9 cellular contexts compared by ENCODE assay signal in genomic region chr11:60389279-60389910, GRCh38. TPM values are rescaled to one million over a fixed set of nuclear protein-coding genes. Genes with fewer than 3 reads are reported as not detected.
DNase-seq lines count a peak whose midpoint lies in the region; ATAC-seq, FAIRE-seq and TF ChIP-seq lines count a peak whose summit lies in the region.
"Had no signal": no experiment of that assay in that cellular context is flagged by ENCODE, and none has a peak within 500 bp of the region (broad histone marks: within the 10 kb centered on the region; RNA-seq: fewer than 3 reads in every experiment).

No MANE protein-coding gene starts in this region.

- peak; percentile 93 for ATAC-seq in GM18858 (IDR thresholded peaks at IDR 0.05; ENCODE audit: unreplicated experiment)
- peak; percentile 95 for ATAC-seq in GM21825 (IDR thresholded peaks at IDR 0.05; ENCODE audit: unreplicated experiment)
- ATAC-seq in left lung, result peak; percentile 76

- no peak overlapping the region for H3K4me3 ChIP-seq in HL-60 (replicated peaks; ENCODE audit: insufficient read depth, low read length)
- H3K4me3 ChIP-seq in left lung, result no peak overlapping the region

- H3K27me3 ChIP-seq in HL-60 (ENCODE audit: insufficient read depth, poor library complexity, severe bottlenecking), result no peaks in the 10 kb centered on the region
- no peaks in the 10 kb centered on the region for H3K27me3 ChIP-seq in left lung

- intact Hi-C loops in left lung (cut with DNase I), result no loop called here

- H3K27ac ChIP-seq in HL-60 (replicated peaks) (peak overlapping the region; percentile 74), left lung (peak overlapping the region in 1 of 2 donors; percentile 64)

- DNase-seq in HL-60 (ENCODE audit: low read depth in 1 of 2, low spot score in 1 of 2) (peak; percentile 66 to 71), left lung (no peak), hippocampal formation (lab: John Stamatoyannopoulos, UW) (no peak), middle frontal gyrus (ENCODE audit: extremely low spot score, low spot score) (no peak), frontal cortex (ENCODE audit: low spot score in 2 of 2) (no peak), AG20443 (ENCODE audit: low spot score) (no peak)

- H3K36me3 ChIP-seq in left lung, result peaks cover 0 to 27% of the 10 kb centered on the region in 2 donors

- no peaks in the 10 kb centered on the region for H3K9me3 ChIP-seq in left lung

- no peak for FAIRE-seq in frontal cortex (lab: Jason Lieb, UNC)

- no peak for TF ChIP-seq CTCF in HL-60 (IDR thresholded peaks at IDR 0.05; ENCODE audit: insufficient read depth, low read length)
- no peak for TF ChIP-seq CTCF in left lung (IDR thresholded peaks at IDR 0.05)

- H3K4me1 ChIP-seq in left lung, result peaks cover 0 to 37% of the 10 kb centered on the region in 2 donors

RNA-seq across cellular contexts. Expression of gene MS4A14, which starts 6.9 kb away (rescaled TPM):
- total RNA-seq in left lung (1 to 10 TPM; 3.7 to 4.1 TPM), frontal cortex (not detected)
- total RNA-seq: NCI-H460 had no signal

RNA-seq across cellular contexts. Expression of gene MS4A7, which starts 11.1 kb away (rescaled TPM):
- total RNA-seq in left lung, result 100 to 1,000 TPM in 1 of 2 donors, 10 to 100 TPM in 1; 80.6 to 143 TPM
- 1.2 TPM for total RNA-seq in frontal cortex
- total RNA-seq: NCI-H460 had no signal

RNA-seq across cellular contexts. Expression of gene MS4A5, which starts 40.0 kb away (rescaled TPM):
- total RNA-seq in left lung (not detected), frontal cortex (not detected)
- total RNA-seq: NCI-H460 had no signal

Comparison
In these comparisons a context has a peak if more than half of its experiments do, and no peak if none do; other contexts are left out.
1. DNase-seq: peak in HL-60 (2 of 2); none in left lung (0 of 2), hippocampal formation (0 of 2), middle frontal gyrus (single experiment), frontal cortex (0 of 2) and AG20443 (single experiment).
2. RNA of gene MS4A7, which starts 11.1 kb away (total RNA-seq): 80.6 to 143 TPM in left lung; 1.2 TPM in frontal cortex (single experiment); every median in the first group is over 10 times any median in the second.
3. Peak in every context shown above with its lines, with median percentiles within 50 percentile points of each other: ATAC-seq.